ENCODE assay signal across 1 cellular context in genomic region chr14:31029016-31029970, GRCh38.
TF ChIP-seq lines count a peak whose summit lies in the region.

No MANE protein-coding gene starts in this region.

TF ChIP-seq in HEK293, 187 proteins besides CTCF, POLR2A, EP300 and RAD21:
- TF ChIP-seq ZNF548 (tag by site-specific recombination; IDR thresholded peaks at IDR 0.05) (no peak), ZNF280D (tag by site-specific recombination; IDR thresholded peaks at IDR 0.05) (no peak), ZNF76 (tag by site-specific recombination; IDR thresholded peaks at IDR 0.05; ENCODE audit: borderline replicate concordance, low read depth) (no peak), PRDM1 (tag by site-specific recombination; IDR thresholded peaks at IDR 0.05) (no peak), GLIS1 (tag by site-specific recombination; IDR thresholded peaks at IDR 0.05) (peak; percentile 72), ZNF513 (tag by site-specific recombination; IDR thresholded peaks at IDR 0.05) (no peak), ZNF114 (tag by site-specific recombination; IDR thresholded peaks at IDR 0.05) (no peak), ZNF558 (tag by site-specific recombination; IDR thresholded peaks at IDR 0.05) (no peak), ZBTB17 (tag by site-specific recombination; IDR thresholded peaks at IDR 0.05) (0 out of 2 replicates have a peak, but pooled peaks have one; percentile 26), ZNF792 (tag by site-specific recombination; IDR thresholded peaks at IDR 0.05) (no peak), ZBTB7A (tag by site-specific recombination; IDR thresholded peaks at IDR 0.05; ENCODE audit: low read depth) (no peak)
